ENCODE assay signal across 15 cellular contexts in genomic region chr12:132253698-132254480, GRCh38.
"Had no signal": no experiment of that assay in that cellular context is flagged by ENCODE, and none has a peak within 500 bp of the region (broad histone marks: within the 10 kb centered on the region; RNA-seq: fewer than 3 reads in every experiment).

No MANE protein-coding gene starts in this region.

- H3K9me3 ChIP-seq: adrenal gland, colonic mucosa, heart left ventricle, left lung, ovary, thoracic aorta had no signal

- H3K36me3 ChIP-seq: adrenal gland, colonic mucosa, heart left ventricle, left lung, neural progenitor cell, ovary, thoracic aorta had no signal

- H3K27me3 ChIP-seq: adrenal gland, colonic mucosa, foreskin keratinocyte, ovary had no signal

- H3K27ac ChIP-seq: adrenal gland, colonic mucosa, foreskin keratinocyte, heart left ventricle, left lung, neural progenitor cell, ovary, thoracic aorta had no signal

- H3K4me1 ChIP-seq: adrenal gland, colonic mucosa, foreskin keratinocyte, heart left ventricle, left lung, neural progenitor cell had no signal

- ATAC-seq: foreskin keratinocyte; heart left ventricle; left lung; stimulated activated naive CD8-positive, alpha-beta T cell treated with anti-CD3 and anti-CD28 coated beads, Interleukin-15, amount 100 ng/mL, for 72 hours; WTC11 had no signal

- H3K4me3 ChIP-seq: adrenal gland, colonic mucosa, heart left ventricle, left lung, neural progenitor cell, ovary, thoracic aorta had no signal

- DNase-seq: activated CD4-positive, alpha-beta T cell treated with anti-CD3 and anti-CD28 coated beads, Interleukin-2, amount 10 ng/mL, durations not matched to agents 24 days and 14 days; activated CD8-positive, alpha-beta memory T cell treated with anti-CD3 and anti-CD28 coated beads for 24 hours; activated naive CD4-positive, alpha-beta T cell treated with anti-CD3 and anti-CD28 coated beads, Interleukin-2, amount 50 U/mL, for 16 hours; adrenal gland; colonic mucosa; effector CD4-positive, alpha-beta T cell; foreskin keratinocyte; ovary; stimulated activated CD4-positive, alpha-beta T cell treated with anti-CD3 and anti-CD28 coated beads, Interleukin-4, amount 100 ng/mL, for 4 hours; stimulated activated naive CD8-positive, alpha-beta T cell treated with anti-CD3 and anti-CD28 coated beads, Interleukin-15, amount 100 ng/mL, for 72 hours had no signal
